ENCODE assay signal across 8 cellular contexts in genomic region chr4:39043697-39044363, GRCh38. TPM values are rescaled to one million over a fixed set of nuclear protein-coding genes. Genes with fewer than 3 reads are reported as not detected.
DNase-seq lines count a peak whose midpoint lies in the region; ATAC-seq lines count a peak whose summit lies in the region.

No MANE protein-coding gene starts in this region.

- H3K9me3 ChIP-seq in ectodermal cell (ENCODE audit: control insufficient read depth, low read length): no peaks in the 10 kb centered on the region

- peaks cover 46% of the 10 kb centered on the region for H3K4me1 Mint-ChIP-seq in activated CD4-positive, alpha-beta T cell treated with anti-CD3 and anti-CD28 coated beads for 36 hours
- peaks cover 35 to 65% (median 63%) of the 10 kb centered on the region in 3 donors for H3K4me1 Mint-ChIP-seq in naive B cell

- H3K4me1 ChIP-seq in ectodermal cell (ENCODE audit: control insufficient read depth, insufficient read depth, low read length): peaks cover 9% of the 10 kb centered on the region

- 36 to 41% methylated on average over 7 to 9 of the region's 9 CpGs for WGBS in ectodermal cell, 2 experiments

- peak overlapping the region; percentile 69 for H3K27ac Mint-ChIP-seq in activated CD4-positive, alpha-beta T cell treated with anti-CD3 and anti-CD28 coated beads for 36 hours
- H3K27ac Mint-ChIP-seq in naive B cell: peak overlapping the region; percentile 87 to 97 (median 94)

- POLR2A ChIA-PET in activated CD4-positive, alpha-beta T cell treated with anti-CD3 and anti-CD28 coated beads for 36 hours (lab: Charles Lee): interaction anchor here (0.7 to 1.5 kb wide), 4 partner anchors 13 to 154 kb away, joined by 3 to 14 read pairs (median 4); no protein-coding TSS in a partner anchor

- no peaks in the 10 kb centered on the region for H3K36me3 ChIP-seq in ectodermal cell (ENCODE audit: control insufficient read depth, insufficient read depth, low read length)

- no peaks in the 10 kb centered on the region for H3K27me3 ChIP-seq in ectodermal cell (ENCODE audit: control insufficient read depth, insufficient read depth, low read length, poor library complexity, severe bottlenecking)

- intact Hi-C loops in activated CD4-positive, alpha-beta T cell treated with anti-CD3 and anti-CD28 coated beads for 36 hours (cut with DNase I, micrococcal nuclease): loop anchor here (1.0 to 10.0 kb wide), 8 partner anchors 12 to 1359 kb away; partner anchors contain the start of genes TMEM156 (in 2 of the 2), LIAS (in 1 of the 2), RELL1 (in 1 of the 2) and WDR19 (in 1 of the 2)

- no peaks in the 10 kb centered on the region for H3K9me3 Mint-ChIP-seq in activated CD4-positive, alpha-beta T cell treated with anti-CD3 and anti-CD28 coated beads for 36 hours (ENCODE audit: low read depth)
- no peaks in the 10 kb centered on the region for H3K9me3 Mint-ChIP-seq in naive B cell

- peak overlapping the region; percentile 76 for H3K4me3 Mint-ChIP-seq in activated CD4-positive, alpha-beta T cell treated with anti-CD3 and anti-CD28 coated beads for 36 hours
- peak overlapping the region; percentile 81 to 97 (median 90) for H3K4me3 Mint-ChIP-seq in naive B cell

- H3K36me3 Mint-ChIP-seq in activated CD4-positive, alpha-beta T cell treated with anti-CD3 and anti-CD28 coated beads for 36 hours (ENCODE audit: low read depth): peaks cover 13% of the 10 kb centered on the region
- H3K36me3 Mint-ChIP-seq in naive B cell: peaks cover 0 to 9% of the 10 kb centered on the region in 2 donors

- peak overlapping the region; percentile 66 for H3K4me3 ChIP-seq in ectodermal cell (ENCODE audit: insufficient read depth, low read depth, low read length)

- CTCF ChIA-PET in activated CD4-positive, alpha-beta T cell treated with anti-CD3 and anti-CD28 coated beads for 36 hours (lab: Charles Lee): interaction anchor here (0.9 to 1.5 kb wide), 5 partner anchors 15 to 139 kb away, joined by 3 to 7 read pairs (median 5); no protein-coding TSS in a partner anchor

- peak; percentile 53 for DNase-seq in activated CD4-positive, alpha-beta T cell treated with anti-CD3 and anti-CD28 coated beads for 36 hours
- no peak for DNase-seq in activated CD4-positive, alpha-beta T cell treated with anti-CD3 and anti-CD28 coated beads, Interleukin-2, amount 50 U/mL, for 4 hours
- DNase-seq in SK-N-DZ (ENCODE audit: low spot score): peak; percentile 22
- peak; percentile 60 for DNase-seq in naive B cell
- DNase-seq in AG08395 (ENCODE audit: low spot score): no peak
- no peak for DNase-seq in DMS 273 (lab: John Stamatoyannopoulos, UW; ENCODE audit: unreplicated experiment)

- H3K27ac ChIP-seq in ectodermal cell (ENCODE audit: insufficient read depth, low read depth, low read length, poor library complexity, severe bottlenecking): no peak overlapping the region

- H3K27me3 Mint-ChIP-seq in activated CD4-positive, alpha-beta T cell treated with anti-CD3 and anti-CD28 coated beads for 36 hours: no peaks in the 10 kb centered on the region
- no peaks in the 10 kb centered on the region for H3K27me3 Mint-ChIP-seq in naive B cell

- ATAC-seq in activated CD4-positive, alpha-beta T cell treated with anti-CD3 and anti-CD28 coated beads for 36 hours: peak; percentile 11
- ATAC-seq in naive B cell (ENCODE audit: low read depth in 2 of 2): peak; percentile 5 to 7
- no peak for ATAC-seq in HG02884 (IDR thresholded peaks at IDR 0.05; ENCODE audit: unreplicated experiment)

RNA-seq across cellular contexts. Expression of gene TMEM156, which starts 11.6 kb away (rescaled TPM):
- 10 to 100 TPM; 14.3 to 15.4 TPM for total RNA-seq in activated CD4-positive, alpha-beta T cell treated with anti-CD3 and anti-CD28 coated beads for 36 hours
- polyA plus RNA-seq in SK-N-DZ (2014; cell fraction: cytosol; rRNA removed): not detected in 2 replicates
- polyA plus RNA-seq in SK-N-DZ (2014; cell fraction: nucleus; rRNA removed): not detected in 2 replicates
- not detected for polyA plus RNA-seq in ectodermal cell (2013, experiment 1 of 4)
- polyA plus RNA-seq in ectodermal cell (2013, experiment 2 of 4): not detected
- polyA plus RNA-seq in ectodermal cell (2013, experiment 3 of 4): not detected
- polyA plus RNA-seq in ectodermal cell (2013, experiment 4 of 4): not detected
- polyA plus RNA-seq in naive B cell (ENCODE audit: low read depth in 6 of 6): 100 to 1,000 TPM in 5 of 6 donors, 10 to 100 TPM in 1; 78.4 to 212 (median 144) TPM

RNA-seq across cellular contexts. Expression of gene KLHL5, which starts 18.2 kb away (rescaled TPM):
- total RNA-seq in activated CD4-positive, alpha-beta T cell treated with anti-CD3 and anti-CD28 coated beads for 36 hours: 10 to 100 TPM; 11.6 to 14.3 TPM
- 24.9 and 27.2 TPM in 2 replicates for polyA plus RNA-seq in SK-N-DZ (2014; cell fraction: cytosol; rRNA removed)
- 13.8 and 14.5 TPM in 2 replicates for polyA plus RNA-seq in SK-N-DZ (2014; cell fraction: nucleus; rRNA removed)
- polyA plus RNA-seq in ectodermal cell (2013, experiment 1 of 4): 46.8 TPM
- 45.5 TPM for polyA plus RNA-seq in ectodermal cell (2013, experiment 2 of 4)
- polyA plus RNA-seq in ectodermal cell (2013, experiment 3 of 4): 37.8 TPM
- polyA plus RNA-seq in ectodermal cell (2013, experiment 4 of 4): 44.5 TPM
- polyA plus RNA-seq in naive B cell (ENCODE audit: low read depth in 6 of 6): 10 to 100 TPM; 21.4 to 42.3 (median 25.2) TPM

Comparison
In these comparisons a context has a peak if more than half of its experiments do, and no peak if none do; other contexts are left out.
1. DNase-seq: peak in activated CD4-positive, alpha-beta T cell treated with anti-CD3 and anti-CD28 coated beads for 36 hours (single experiment), SK-N-DZ (single experiment) and naive B cell (single experiment); none in activated CD4-positive, alpha-beta T cell treated with anti-CD3 and anti-CD28 coated beads, Interleukin-2, amount 50 U/mL, for 4 hours (0 of 2), AG08395 (single experiment) and DMS 273 (single experiment).